8 cellular contexts compared by ENCODE assay signal in the genomic region with DNA sequence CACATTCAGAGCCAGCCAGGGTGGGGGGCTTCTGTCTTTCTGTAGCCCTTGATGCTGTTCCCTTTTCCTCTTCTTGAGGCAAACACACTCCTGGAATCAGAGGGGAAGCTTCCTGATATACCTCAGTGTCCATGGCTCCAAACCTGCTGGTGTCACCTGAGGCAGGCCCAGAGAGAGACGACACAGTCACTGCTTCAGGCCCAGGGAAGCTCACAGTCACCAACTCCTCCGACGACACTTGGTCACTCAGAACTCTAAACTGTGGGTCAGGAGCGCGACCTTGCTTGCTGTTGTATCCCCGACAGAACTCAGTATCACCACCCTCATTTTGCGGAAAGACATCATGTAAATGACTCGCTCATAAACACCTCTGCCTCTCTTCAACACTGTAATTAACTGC. TPM values are rescaled to one million over a fixed set of nuclear protein-coding genes. Genes with fewer than 3 reads are reported as not detected.
DNase-seq lines count a peak whose midpoint lies in the region; ATAC-seq, FAIRE-seq and TF ChIP-seq lines count a peak whose summit lies in the region.

No MANE protein-coding gene starts in this region.

- peaks cover 9% of the 10 kb centered on the region; the same call in 1 of the 2 replicates for H4K20me1 ChIP-seq in K562 (replicated peaks; ENCODE audit: control insufficient read depth, insufficient read depth, low read length)

- BruUV-seq in K562 (replicated peaks; lab: Mats Ljungman, UMichigan) = TSS peak; percentile 78

- peaks cover 36% of the 10 kb centered on the region for H3K79me2 ChIP-seq in K562 (ENCODE audit: control insufficient read depth, insufficient read depth, low read length)

- POLR2A ChIA-PET in K562 (lab: Yijun Ruan, JAX) = interaction anchor here (0.6 to 5.0 kb wide), 6 partner anchors 11 to 1141 kb away, joined by 3 to 40 read pairs (median 4); a partner anchor contains a TSS

- no peak for TF ChIP-seq CTCF in right atrium auricular region (IDR thresholded peaks at IDR 0.05)
- no peak for TF ChIP-seq CTCF in K562 (IDR thresholded peaks at IDR 0.05 in 2 of 3, conservative IDR thresholded peaks at IDR 0.05 in 1 of 3; ENCODE audit: insufficient read depth in 2 of 3, low read depth in 1 of 3, low read length in 3 of 3)
- TF ChIP-seq CTCF in vagina (IDR thresholded peaks at IDR 0.05) = no peak

- CTCF ChIA-PET in K562 (lab: Yijun Ruan, JAX; ENCODE audit: low intra/inter-chr PET ratio) = no interaction called here

- H3K9me3 Mint-ChIP-seq in memory B cell = no peaks in the 10 kb centered on the region

- no peak overlapping the region for H3K27ac ChIP-seq in right atrium auricular region
- peak overlapping the region; percentile 100 for H3K27ac ChIP-seq in K562 (ENCODE audit: extremely low read depth, low read depth, low read length)
- H3K27ac ChIP-seq in vagina = no peak overlapping the region
- H3K27ac ChIP-seq in caudate nucleus (ENCODE audit: low read depth, low read length) = no peak overlapping the region

- no peaks in the 10 kb centered on the region for H3K27me3 ChIP-seq in right atrium auricular region
- H3K27me3 ChIP-seq in K562 (ENCODE audit: control insufficient read depth in 2 of 2, insufficient read depth in 2 of 2, low read length in 2 of 2) = no peaks in the 10 kb centered on the region
- H3K27me3 ChIP-seq in vagina = no peaks in the 10 kb centered on the region

- no peaks in the 10 kb centered on the region for H3K27me3 Mint-ChIP-seq in memory B cell

- no peak overlapping the region for H2AFZ ChIP-seq in K562 (ENCODE audit: low read depth, low read length)

- TF ChIP-seq POLR2A in K562 (conservative IDR thresholded peaks at IDR 0.05) (no peak), vagina (IDR thresholded peaks at IDR 0.05) (no peak)

- in situ Hi-C loops in K562 (cut with MboI) = no loop called here

- peaks cover 0 to 21% of the 10 kb centered on the region in 2 donors for H3K4me1 ChIP-seq in right atrium auricular region
- peaks cover 10 to 36% of the 10 kb centered on the region in 2 experiments; a peak in 4 of 5 replicates for H3K4me1 ChIP-seq in K562 (replicated peaks in 1 of 2; ENCODE audit: control insufficient read depth in 2 of 2, insufficient read depth in 2 of 2, low read length in 2 of 2)
- peaks cover 33% of the 10 kb centered on the region for H3K4me1 ChIP-seq in vagina

- peak overlapping the region; percentile 99 for H3K27ac Mint-ChIP-seq in memory B cell

- DNase-seq in Right ventricle myocardium inferior (ENCODE audit: missing footprints) (peak; percentile 59), right atrium auricular region (ENCODE audit: low spot score) (no peak), K562 (ENCODE audit: extremely low read depth in 1 of 4, low spot score in 3 of 4) (peak in 1 of 4 experiments; percentile 21), memory B cell (ENCODE audit: low spot score in 2 of 2) (no peak), vagina (ENCODE audit: extremely low spot score in 2 of 2) (no peak), caudate nucleus (lab: John Stamatoyannopoulos, UW) (no peak), sciatic nerve (ENCODE audit: low spot score) (no peak)

- peak overlapping the region in 1 of 2 donors; percentile 98 for H3K4me3 ChIP-seq in right atrium auricular region
- peak overlapping the region; percentile 92 for H3K4me3 ChIP-seq in K562
- peak overlapping the region; percentile 96 to 99 for H3K4me3 ChIP-seq in vagina

- H3K36me3 ChIP-seq in right atrium auricular region (peaks cover 28% of the 10 kb centered on the region), K562 (ENCODE audit: control insufficient read depth, insufficient read depth, low read length) (peaks cover 41% of the 10 kb centered on the region), vagina (peaks cover 0 to 21% of the 10 kb centered on the region in 2 donors)

- intact Hi-C loops in Right ventricle myocardium inferior (cut with DNase I) (loop anchor here (5.0 kb wide), 1 partner anchor 160 kb away; a partner anchor contains a TSS), K562 (cut with micrococcal nuclease) (loop anchor here (10.0 kb wide), 1 partner anchor 72 kb away; a partner anchor contains a TSS), vagina (cut with DNase I) (no loop called here), sciatic nerve (cut with DNase I) (no loop called here)

- peaks cover 17% of the 10 kb centered on the region for H3K36me3 Mint-ChIP-seq in memory B cell

- peak overlapping the region; percentile 89 for H3K4me3 Mint-ChIP-seq in memory B cell

- H3K4me2 ChIP-seq in K562 (ENCODE audit: insufficient read depth, low read length) = peak overlapping the region; percentile 99

- no peak for TF ChIP-seq EP300 in K562 (IDR thresholded peaks at IDR 0.05; ENCODE audit: low read length)

- H3K9ac ChIP-seq in K562 (ENCODE audit: insufficient read depth in 1 of 2, low read depth in 2 of 2, low read length in 2 of 2) = peak overlapping the region; percentile 95 to 96

- H3K9me3 ChIP-seq in right atrium auricular region (no peaks in the 10 kb centered on the region), K562 (replicated peaks; ENCODE audit: control insufficient read depth, insufficient read depth, low read depth, low read length) (no peaks in the 10 kb centered on the region; the same call in 1 of the 2 replicates), vagina (no peaks in the 10 kb centered on the region)

- 27% methylated on average over 8 of the region's 8 CpGs for WGBS in K562 (ENCODE audit: insufficient coverage, low coverage, missing lambda C conversion rate)

- TF ChIP-seq RAD21 in K562 (CRISPR knock-in tag; conservative IDR thresholded peaks at IDR 0.05 in 1 of 2, IDR thresholded peaks at IDR 0.05 in 1 of 2) = no peak

- no peaks in the 10 kb centered on the region for H3K9me1 ChIP-seq in K562 (ENCODE audit: control insufficient read depth, insufficient read depth, low read length)

- peaks cover 21% of the 10 kb centered on the region for H3K4me1 Mint-ChIP-seq in memory B cell

- ATAC-seq in Right ventricle myocardium inferior = no peak
- no peak for ATAC-seq in K562
- ATAC-seq in memory B cell (ENCODE audit: low read depth) = no peak
- ATAC-seq in sciatic nerve = no peak
- ATAC-seq in HG02938 (IDR thresholded peaks at IDR 0.05; ENCODE audit: unreplicated experiment) = no peak

- FAIRE-seq in K562 (lab: Jason Lieb, UNC) = peak; percentile 81

RNA-seq across cellular contexts. Expression of a gene that starts 1.1 kb away (rescaled TPM):
- total RNA-seq in Right ventricle myocardium inferior (20.1 TPM), right atrium auricular region (10 to 100 TPM; 23.6 to 62.1 TPM), K562 (2014; rRNA removed) (32.5 and 41.6 TPM in 2 replicates), K562 (2014; rRNA removed; fragmentation: Illumina TruSeq; extraction: Trizol) (20.1 and 21.6 TPM in 2 replicates), K562 (2015; rRNA removed; fragmentation: Illumina TruSeq; extraction: Trizol) (19.6 and 21.8 TPM in 2 replicates), K562 (2021) (68.0 and 83.8 TPM in 2 replicates), vagina (114 TPM), sciatic nerve (53.3 TPM)
- total RNA-seq in K562 (2011; cell fraction: chromatin; rRNA removed; ENCODE audit: low replicate concordance) = 206 and 610 TPM in 2 replicates
- 371 and 377 TPM in 2 replicates for total RNA-seq in K562 (2011; cell fraction: nucleolus; rRNA removed)
- 207 and 218 TPM in 2 replicates for total RNA-seq in K562 (2011; cell fraction: nucleoplasm; rRNA removed)
- polyA plus RNA-seq in K562 (2011; rRNA removed) (23.1 and 45.6 TPM in 2 replicates), K562 (2014; fragmentation: Illumina TruSeq; extraction: Trizol) (27.9 and 46.9 TPM in 2 replicates), K562 (2014; fragmentation: Nextera tagmentation; extraction: Ambion mirVana) (1 to 10 TPM in 1 of 2 experiments, under 1 TPM in 1; 0.90 to 1.8 TPM), K562 (2014; rRNA removed) (49.2 and 58.9 TPM in 2 replicates)
- 27.8 and 39.0 TPM in 2 replicates for polyA plus RNA-seq in K562 (2011; cell fraction: cytosol; rRNA removed)
- polyA plus RNA-seq in K562 (2011; cell fraction: nucleus; rRNA removed) = 418 and 536 TPM in 2 replicates
- 43.7 and 80.1 TPM in 2 replicates for polyA plus RNA-seq in K562 (2012)
- polyA minus RNA-seq in K562 (2011; rRNA and poly(A)+ RNA removed) = 35.7 and 39.3 TPM in 2 replicates
- 32.4 and 39.3 TPM in 2 replicates for polyA minus RNA-seq in K562 (2011; cell fraction: cytosol; rRNA and poly(A)+ RNA removed)
- polyA minus RNA-seq in K562 (2011; cell fraction: nucleus; rRNA and poly(A)+ RNA removed) = 107 and 134 TPM in 2 replicates

RNA-seq across cellular contexts. Expression of a gene that starts 6.3 kb away (rescaled TPM):
- total RNA-seq in Right ventricle myocardium inferior = 2.7 TPM
- 1 to 10 TPM; 3.0 to 3.4 TPM for total RNA-seq in right atrium auricular region
- 25.4 and 44.7 TPM in 2 replicates for total RNA-seq in K562 (2011; cell fraction: chromatin; rRNA removed; ENCODE audit: low replicate concordance)
- total RNA-seq in K562 (2011; cell fraction: nucleolus; rRNA removed) = 19.6 and 22.2 TPM in 2 replicates
- total RNA-seq in K562 (2011; cell fraction: nucleoplasm; rRNA removed) = 33.1 and 41.5 TPM in 2 replicates
- 9.5 and 10.6 TPM in 2 replicates for total RNA-seq in K562 (2014; rRNA removed)
- total RNA-seq in K562 (2014; rRNA removed; fragmentation: Illumina TruSeq; extraction: Trizol) = 19.3 and 19.8 TPM in 2 replicates
- total RNA-seq in K562 (2015; rRNA removed; fragmentation: Illumina TruSeq; extraction: Trizol) = 14.6 and 14.7 TPM in 2 replicates
- 13.1 and 17.5 TPM in 2 replicates for total RNA-seq in K562 (2021)
- polyA plus RNA-seq in K562 (2011; rRNA removed) = 14.9 and 20.3 TPM in 2 replicates
- 4.6 and 7.6 TPM in 2 replicates for polyA plus RNA-seq in K562 (2011; cell fraction: cytosol; rRNA removed)
- 6.4 and 7.7 TPM in 2 replicates for polyA plus RNA-seq in K562 (2011; cell fraction: nucleus; rRNA removed)
- 7.0 and 7.5 TPM in 2 replicates for polyA plus RNA-seq in K562 (2012)
- polyA plus RNA-seq in K562 (2014; fragmentation: Illumina TruSeq; extraction: Trizol) = 10.6 and 11.1 TPM in 2 replicates
- polyA plus RNA-seq in K562 (2014; fragmentation: Nextera tagmentation; extraction: Ambion mirVana) = 10 to 100 TPM in 1 of 2 experiments, 1 to 10 TPM in 1; 9.6 to 11.8 TPM
- 8.6 and 12.4 TPM in 2 replicates for polyA plus RNA-seq in K562 (2014; rRNA removed)
- 28.3 and 34.7 TPM in 2 replicates for polyA minus RNA-seq in K562 (2011; rRNA and poly(A)+ RNA removed)
- polyA minus RNA-seq in K562 (2011; cell fraction: cytosol; rRNA and poly(A)+ RNA removed) = 7.5 and 7.6 TPM in 2 replicates
- polyA minus RNA-seq in K562 (2011; cell fraction: nucleus; rRNA and poly(A)+ RNA removed) = 4.4 and 9.1 TPM in 2 replicates
- 6.9 TPM for total RNA-seq in vagina
- 9.3 TPM for total RNA-seq in sciatic nerve

RNA-seq across cellular contexts. Expression of a gene that starts 18.9 kb away (rescaled TPM):
- total RNA-seq in Right ventricle myocardium inferior (4.5 TPM), right atrium auricular region (1 to 10 TPM; 2.3 to 4.9 TPM), K562 (2014; rRNA removed) (9.9 and 12.6 TPM in 2 replicates), K562 (2014; rRNA removed; fragmentation: Illumina TruSeq; extraction: Trizol) (2.2 and 3.9 TPM in 2 replicates), K562 (2015; rRNA removed; fragmentation: Illumina TruSeq; extraction: Trizol) (3.2 and 3.3 TPM in 2 replicates), K562 (2021) (13.5 and 15.8 TPM in 2 replicates), vagina (12.3 TPM), sciatic nerve (16.2 TPM)
- 36.6 and 78.6 TPM in 2 replicates for total RNA-seq in K562 (2011; cell fraction: chromatin; rRNA removed; ENCODE audit: low replicate concordance)
- 26.7 and 27.8 TPM in 2 replicates for total RNA-seq in K562 (2011; cell fraction: nucleolus; rRNA removed)
- 17.3 and 24.6 TPM in 2 replicates for total RNA-seq in K562 (2011; cell fraction: nucleoplasm; rRNA removed)
- polyA plus RNA-seq in K562 (2011; rRNA removed) (2.9 and 5.1 TPM in 2 replicates), K562 (2014; fragmentation: Illumina TruSeq; extraction: Trizol) (5.4 and 6.3 TPM in 2 replicates), K562 (2014; fragmentation: Nextera tagmentation; extraction: Ambion mirVana) (under 1 TPM; 0.14 to 0.38 TPM), K562 (2014; rRNA removed) (6.8 and 12.5 TPM in 2 replicates)
- polyA plus RNA-seq in K562 (2011; cell fraction: cytosol; rRNA removed) = 2.3 and 3.5 TPM in 2 replicates
- 27.3 and 36.6 TPM in 2 replicates for polyA plus RNA-seq in K562 (2011; cell fraction: nucleus; rRNA removed)
- polyA plus RNA-seq in K562 (2012) = 8.7 and 16.6 TPM in 2 replicates
- 5.1 and 5.4 TPM in 2 replicates for polyA minus RNA-seq in K562 (2011; rRNA and poly(A)+ RNA removed)
- 3.7 and 6.4 TPM in 2 replicates for polyA minus RNA-seq in K562 (2011; cell fraction: cytosol; rRNA and poly(A)+ RNA removed)
- polyA minus RNA-seq in K562 (2011; cell fraction: nucleus; rRNA and poly(A)+ RNA removed) = 6.6 and 8.1 TPM in 2 replicates

RNA-seq across cellular contexts. Expression of a gene that starts 34.3 kb away (rescaled TPM):
- total RNA-seq in Right ventricle myocardium inferior (0.57 TPM), right atrium auricular region (1 to 10 TPM in 1 of 2 donors, under 1 TPM in 1; 0.89 to 3.1 TPM), K562 (2014; rRNA removed) (2.3 and 3.3 TPM in 2 replicates), K562 (2014; rRNA removed; fragmentation: Illumina TruSeq; extraction: Trizol) (1.8 and 1.9 TPM in 2 replicates), K562 (2015; rRNA removed; fragmentation: Illumina TruSeq; extraction: Trizol) (4.0 and 4.4 TPM in 2 replicates), K562 (2021) (7.0 and 10.3 TPM in 2 replicates), vagina (15.2 TPM), sciatic nerve (11.0 TPM)
- 44.7 and 88.0 TPM in 2 replicates for total RNA-seq in K562 (2011; cell fraction: chromatin; rRNA removed; ENCODE audit: low replicate concordance)
- 27.1 and 27.2 TPM in 2 replicates for total RNA-seq in K562 (2011; cell fraction: nucleolus; rRNA removed)
- total RNA-seq in K562 (2011; cell fraction: nucleoplasm; rRNA removed) = 34.0 and 49.1 TPM in 2 replicates
- polyA plus RNA-seq in K562 (2011; rRNA removed) (4.4 and 9.4 TPM in 2 replicates), K562 (2014; fragmentation: Illumina TruSeq; extraction: Trizol) (6.5 and 7.8 TPM in 2 replicates), K562 (2014; fragmentation: Nextera tagmentation; extraction: Ambion mirVana) (under 1 TPM; 0.63 TPM), K562 (2014; rRNA removed) (8.1 and 13.8 TPM in 2 replicates)
- 7.7 and 7.9 TPM in 2 replicates for polyA plus RNA-seq in K562 (2011; cell fraction: cytosol; rRNA removed)
- 76.8 and 108 TPM in 2 replicates for polyA plus RNA-seq in K562 (2011; cell fraction: nucleus; rRNA removed)
- 9.5 and 18.9 TPM in 2 replicates for polyA plus RNA-seq in K562 (2012)
- polyA minus RNA-seq in K562 (2011; rRNA and poly(A)+ RNA removed) = 2.7 and 3.6 TPM in 2 replicates
- 1.6 and 2.5 TPM in 2 replicates for polyA minus RNA-seq in K562 (2011; cell fraction: cytosol; rRNA and poly(A)+ RNA removed)
- 6.6 and 7.2 TPM in 2 replicates for polyA minus RNA-seq in K562 (2011; cell fraction: nucleus; rRNA and poly(A)+ RNA removed)

RNA-seq across cellular contexts. Expression of a gene that starts 43.9 kb away (rescaled TPM):
- total RNA-seq in Right ventricle myocardium inferior (not detected), right atrium auricular region (not detected), K562 (2014; rRNA removed) (1.2 and 2.2 TPM in 2 replicates), K562 (2014; rRNA removed; fragmentation: Illumina TruSeq; extraction: Trizol) (0.73 and 0.86 TPM in 2 replicates), K562 (2015; rRNA removed; fragmentation: Illumina TruSeq; extraction: Trizol) (2.0 and 2.1 TPM in 2 replicates), K562 (2021) (2.0 and 2.1 TPM in 2 replicates), vagina (5.2 TPM), sciatic nerve (5.1 TPM)
- total RNA-seq in K562 (2011; cell fraction: chromatin; rRNA removed; ENCODE audit: low replicate concordance) = 4.4 and 8.4 TPM in 2 replicates
- total RNA-seq in K562 (2011; cell fraction: nucleolus; rRNA removed) = 4.8 and 5.3 TPM in 2 replicates
- 3.2 and 4.2 TPM in 2 replicates for total RNA-seq in K562 (2011; cell fraction: nucleoplasm; rRNA removed)
- polyA plus RNA-seq in K562 (2011; rRNA removed) (2.7 and 3.1 TPM in 2 replicates), K562 (2014; fragmentation: Illumina TruSeq; extraction: Trizol) (0.92 and 2.5 TPM in 2 replicates), K562 (2014; fragmentation: Nextera tagmentation; extraction: Ambion mirVana) (under 1 TPM in 1 of 2 experiments, not detected in 1; 0.11 TPM), K562 (2014; rRNA removed) (3.8 and 5.9 TPM in 2 replicates)
- polyA plus RNA-seq in K562 (2011; cell fraction: cytosol; rRNA removed) = 2.3 and 3.1 TPM in 2 replicates
- polyA plus RNA-seq in K562 (2011; cell fraction: nucleus; rRNA removed) = 5.2 and 12.2 TPM in 2 replicates
- polyA plus RNA-seq in K562 (2012) = 2.0 and 4.6 TPM in 2 replicates
- 0.98 and 1.0 TPM in 2 replicates for polyA minus RNA-seq in K562 (2011; rRNA and poly(A)+ RNA removed)
- polyA minus RNA-seq in K562 (2011; cell fraction: cytosol; rRNA and poly(A)+ RNA removed) = 1.8 TPM in 1 of 2 replicates, not detected in the other
- 3.2 and 3.4 TPM in 2 replicates for polyA minus RNA-seq in K562 (2011; cell fraction: nucleus; rRNA and poly(A)+ RNA removed)

Comparison
In these comparisons a context has a peak if more than half of its experiments do, and no peak if none do; other contexts are left out.
1. intact Hi-C loops: an anchor here in Right ventricle myocardium inferior (5.0 kb wide) and K562 (10.0 kb wide); none called in vagina and sciatic nerve.